1 cellular context compared by ENCODE assay signal in genomic region chr4:8103991-8104390, GRCh38.
TF ChIP-seq lines count a peak whose summit lies in the region.

No MANE protein-coding gene starts in this region.

TF ChIP-seq in WTC11, 78 proteins besides CTCF, POLR2A, EP300 and RAD21 (continued from another document):
- no peak for TF ChIP-seq ZNF532 (CRISPR knock-in tag; IDR thresholded peaks at IDR 0.05; ENCODE audit: borderline replicate concordance)
- TF ChIP-seq EMX1 (CRISPR knock-in tag; IDR thresholded peaks at IDR 0.05), result no peak
